ENCODE assay signal across 8 cellular contexts in the genomic region with DNA sequence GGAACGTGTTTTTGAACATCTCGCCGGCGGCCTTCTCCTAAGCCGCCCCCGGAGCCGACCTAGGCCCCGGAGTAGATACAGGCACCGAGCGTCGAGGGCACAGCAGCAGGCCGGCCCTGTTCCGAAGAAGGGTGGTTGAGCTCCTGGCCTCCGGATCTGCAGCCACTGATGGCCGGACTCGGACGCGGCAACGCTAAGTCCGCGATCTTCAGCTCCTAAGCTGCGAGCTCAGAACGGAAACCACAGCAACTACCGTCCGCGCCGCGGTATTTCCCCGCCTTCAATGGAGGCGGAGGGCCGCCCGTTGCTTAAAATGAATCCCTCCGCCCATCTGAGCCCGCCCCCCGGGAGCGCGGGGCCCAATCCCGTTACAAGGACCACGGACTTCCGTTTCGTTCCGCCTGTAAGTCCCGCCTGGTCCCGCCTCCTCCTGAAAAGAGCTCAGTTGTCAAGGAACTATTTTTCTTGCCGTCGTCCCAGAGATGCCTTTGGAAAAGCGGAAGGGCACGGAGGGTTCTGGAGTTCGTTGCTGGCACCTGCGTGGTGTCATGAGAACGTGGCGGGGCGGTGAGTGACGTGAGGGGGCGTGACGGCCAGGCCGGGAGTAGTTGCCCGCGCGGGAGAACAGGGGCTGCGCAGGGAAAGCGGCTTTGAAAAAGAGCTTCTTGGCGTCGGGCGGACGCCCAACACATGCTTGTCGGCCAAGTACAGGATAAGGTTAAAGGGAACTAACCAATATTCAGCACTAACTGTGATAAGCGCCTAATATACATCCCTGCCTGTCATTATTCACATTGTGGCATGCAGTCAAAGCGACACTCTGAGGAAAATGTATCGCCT. TPM values are rescaled to one million over a fixed set of nuclear protein-coding genes. Genes with fewer than 3 reads are reported as not detected.
DNase-seq lines count a peak whose midpoint lies in the region; ATAC-seq and TF ChIP-seq lines count a peak whose summit lies in the region.

Gene CFAP20, minus strand, starts transcription at position 285 of the 840 bp plus-strand sequence. Its CDS starts 266 bp downstream, at position 19.

- DNase-seq in DMS79 treated with DMSO at 0.1 percent for 48 hours (lab: John Stamatoyannopoulos, UW) (peak; percentile 92), Karpas-422 (peak; percentile 99), RKO (ENCODE audit: low spot score) (peak; percentile 100), activated T-helper 1 cell treated with Interleukin-2 at 50 U/mL for 16 hours (ENCODE audit: low read depth) (peak; percentile 92), esophagus muscularis mucosa (ENCODE audit: extremely low spot score) (peak; percentile 99)
- peak; percentile 95 to 96 for DNase-seq in stimulated activated CD8-positive, alpha-beta memory T cell treated with anti-CD3 and anti-CD28 coated beads, Interleukin-7, amount 100 ng/mL, for 4 hours (ENCODE audit: low read depth in 2 of 2)

- H3K79me2 ChIP-seq in Karpas-422 (ENCODE audit: low read length), result peaks cover 48% of the 10 kb centered on the region

- no peaks in the 10 kb centered on the region for H3K9me2 ChIP-seq in Karpas-422 (replicated peaks; ENCODE audit: insufficient read depth, low read length)

- TF ChIP-seq POLR2A in esophagus muscularis mucosa (IDR thresholded peaks at IDR 0.05; ENCODE audit: low read depth), result peak; percentile 77

- H3K4me3 ChIP-seq in Karpas-422 (ENCODE audit: low read length), result peak within 1 kb of the TSS; percentile 97
- H3K4me3 ChIP-seq in esophagus muscularis mucosa, result peak within 1 kb of the TSS; percentile 76 to 97 (median 86)
- H3K4me3 ChIP-seq in muscle layer of duodenum (ENCODE audit: low read depth in 1 of 2, low read length in 2 of 2), result peak within 1 kb of the TSS; percentile 86 to 96

- H3K9me3 ChIP-seq in Karpas-422 (ENCODE audit: low read length) (no peaks in the 10 kb centered on the region), esophagus muscularis mucosa (peaks cover 0 to 5% (median 0%) of the 10 kb centered on the region in 4 donors), muscle layer of duodenum (ENCODE audit: control insufficient read depth in 1 of 2, low read length in 2 of 2) (no peaks in the 10 kb centered on the region)

- H3K36me3 ChIP-seq in Karpas-422 (ENCODE audit: insufficient read depth, low read length) (no peaks in the 10 kb centered on the region), esophagus muscularis mucosa (no peaks in the 10 kb centered on the region), muscle layer of duodenum (ENCODE audit: control insufficient read depth in 1 of 2, insufficient read depth in 2 of 2, low read length in 2 of 2) (no peaks in the 10 kb centered on the region)

- H3K27me3 ChIP-seq in Karpas-422 (ENCODE audit: low read length), result no peaks in the 10 kb centered on the region
- no peaks in the 10 kb centered on the region for H3K27me3 ChIP-seq in esophagus muscularis mucosa
- no peaks in the 10 kb centered on the region for H3K27me3 ChIP-seq in muscle layer of duodenum (ENCODE audit: low read depth, low read length)

- H2AFZ ChIP-seq in Karpas-422 (ENCODE audit: low read length), result peak within 1 kb of the TSS; percentile 92

- ATAC-seq in GM21825 (IDR thresholded peaks at IDR 0.05; ENCODE audit: unreplicated experiment), result peak; percentile 80

- no peak for TF ChIP-seq EP300 in esophagus muscularis mucosa (IDR thresholded peaks at IDR 0.05)

- peaks cover 30% of the 10 kb centered on the region for H4K20me1 ChIP-seq in Karpas-422 (ENCODE audit: insufficient read depth, low read depth, low read length)

- WGBS in esophagus muscularis mucosa, result 4% methylated on average over 38 of the region's 70 CpGs

- peaks cover 43% of the 10 kb centered on the region for H3K4me1 ChIP-seq in Karpas-422 (ENCODE audit: low read length)
- peaks cover 39 to 48% (median 46%) of the 10 kb centered on the region in 4 donors for H3K4me1 ChIP-seq in esophagus muscularis mucosa
- peaks cover 14 to 35% of the 10 kb centered on the region in 2 donors for H3K4me1 ChIP-seq in muscle layer of duodenum (ENCODE audit: control insufficient read depth in 1 of 2, insufficient read depth in 2 of 2, low read length in 2 of 2)

- H3K27ac ChIP-seq in Karpas-422 (ENCODE audit: low read length) (peak within 1 kb of the TSS; percentile 85), esophagus muscularis mucosa (replicated peaks in 1 of 4) (peak within 1 kb of the TSS; percentile 88 to 93 (median 92)), muscle layer of duodenum (ENCODE audit: low read length) (peak within 1 kb of the TSS; percentile 63)

- peak within 1 kb of the TSS; percentile 99 for H3K9ac ChIP-seq in Karpas-422 (ENCODE audit: low read length)

- intact Hi-C loops in esophagus muscularis mucosa (cut with DNase I), result loop anchor here (5.0 to 10.0 kb wide), 3 partner anchors 68 to 395 kb away; partner anchors contain the start of genes CSNK2A2 and KATNB1

- peak within 1 kb of the TSS; percentile 95 for H3K4me2 ChIP-seq in Karpas-422 (ENCODE audit: low read depth, low read length, poor library complexity, severe bottlenecking)

- TF ChIP-seq CTCF in esophagus muscularis mucosa (IDR thresholded peaks at IDR 0.05), result peak in 1 of 3 experiments; percentile 19

RNA-seq across cellular contexts. Expression of gene CFAP20, which starts in this region (rescaled TPM):
- total RNA-seq in Karpas-422 (2014; rRNA removed; shearing (Covaris generic); ENCODE audit: low replicate concordance), result 50.6 and 60.5 TPM in 2 replicates
- 10 to 100 TPM; 12.5 to 31.2 (median 23.5) TPM for total RNA-seq in esophagus muscularis mucosa

Comparison
In these comparisons a context has a peak if more than half of its experiments do, and no peak if none do; other contexts are left out.
1. Peak in every context shown above with its lines: DNase-seq, ATAC-seq, H3K4me3 ChIP-seq and H3K27ac ChIP-seq.